Comparison of ENCODE assay signal across 12 cellular contexts in genomic region chr16:68736561-68736960, GRCh38. TPM values are rescaled to one million over a fixed set of nuclear protein-coding genes. Genes with fewer than 3 reads are reported as not detected.
DNase-seq lines count a peak whose midpoint lies in the region; ATAC-seq and TF ChIP-seq lines count a peak whose summit lies in the region.
"Had no signal": no experiment of that assay in that cellular context is flagged by ENCODE, and none has a peak within 500 bp of the region (broad histone marks: within the 10 kb centered on the region; RNA-seq: fewer than 3 reads in every experiment).

No MANE protein-coding gene starts in this region.

- H3K4me3 ChIP-seq in hepatocyte = no peak overlapping the region
- no peak overlapping the region for H3K4me3 ChIP-seq in psoas muscle
- H3K4me3 ChIP-seq: HAP-1 had no signal

- no peaks in the 10 kb centered on the region for H3K9me2 ChIP-seq in hepatocyte (replicated peaks; ENCODE audit: insufficient read depth)

- H3K27ac ChIP-seq in hepatocyte = no peak overlapping the region
- no peak overlapping the region for H3K27ac ChIP-seq in psoas muscle

- no peak for TF ChIP-seq CTCF in hepatocyte (IDR thresholded peaks at IDR 0.05; ENCODE audit: poor library complexity)
- TF ChIP-seq CTCF in psoas muscle (IDR thresholded peaks at IDR 0.05) = no peak

- H3K27ac Mint-ChIP-seq in activated CD4-positive, alpha-beta memory T cell treated with anti-CD3 and anti-CD28 coated beads for 36 hours = no peak overlapping the region
- H3K27ac Mint-ChIP-seq in activated CD4-positive, alpha-beta memory T cell treated with anti-CD3 and anti-CD28 coated beads, Interleukin-2, amount 10 ng/mL, durations not matched to agents 7 days and 5 days = no peak overlapping the region
- H3K27ac Mint-ChIP-seq in activated CD8-positive, alpha-beta T cell treated with anti-CD3 and anti-CD28 coated beads, Interleukin-2, amount 10 ng/mL, durations not matched to agents 7 days and 5 days = no peak overlapping the region
- H3K27ac Mint-ChIP-seq in stimulated activated effector memory CD8-positive, alpha-beta T cell treated with anti-CD3 and anti-CD28 coated beads, Interleukin-12 subunit alpha, Interleukin-12 subunit beta, amount 100 ng/mL, for 72 hours = no peak overlapping the region

- POLR2A ChIA-PET in activated CD4-positive, alpha-beta memory T cell treated with anti-CD3 and anti-CD28 coated beads for 36 hours (lab: Charles Lee) = no interaction called here
- POLR2A ChIA-PET in activated CD4-positive, alpha-beta memory T cell treated with anti-CD3 and anti-CD28 coated beads, Interleukin-2, amount 10 ng/mL, durations not matched to agents 7 days and 5 days (lab: Charles Lee) = no interaction called here
- POLR2A ChIA-PET in activated CD8-positive, alpha-beta T cell treated with anti-CD3 and anti-CD28 coated beads, Interleukin-2, amount 10 ng/mL, durations not matched to agents 7 days and 5 days (lab: Charles Lee) = no interaction called here

- intact Hi-C loops in activated CD4-positive, alpha-beta memory T cell treated with anti-CD3 and anti-CD28 coated beads for 36 hours (cut with micrococcal nuclease) = loop anchor here (5.0 kb wide), 1 partner anchor 34 kb away; no protein-coding TSS in a partner anchor
- intact Hi-C loops in psoas muscle (cut with DNase I) = no loop called here

- H3K9me3 Mint-ChIP-seq in activated CD4-positive, alpha-beta memory T cell treated with anti-CD3 and anti-CD28 coated beads for 36 hours = no peaks in the 10 kb centered on the region
- H3K9me3 Mint-ChIP-seq in activated CD4-positive, alpha-beta memory T cell treated with anti-CD3 and anti-CD28 coated beads, Interleukin-2, amount 10 ng/mL, durations not matched to agents 7 days and 5 days = no peaks in the 10 kb centered on the region
- H3K9me3 Mint-ChIP-seq in activated CD8-positive, alpha-beta T cell treated with anti-CD3 and anti-CD28 coated beads, Interleukin-2, amount 10 ng/mL, durations not matched to agents 7 days and 5 days (ENCODE audit: insufficient read depth) = no peaks in the 10 kb centered on the region
- no peaks in the 10 kb centered on the region for H3K9me3 Mint-ChIP-seq in stimulated activated effector memory CD8-positive, alpha-beta T cell treated with anti-CD3 and anti-CD28 coated beads, Interleukin-12 subunit alpha, Interleukin-12 subunit beta, amount 100 ng/mL, for 72 hours

- H3K36me3 ChIP-seq in hepatocyte (replicated peaks; ENCODE audit: insufficient read depth, low read depth) (no peaks in the 10 kb centered on the region), psoas muscle (ENCODE audit: insufficient read depth in 1 of 2, low read depth in 1 of 2) (no peaks in the 10 kb centered on the region)
- H3K36me3 ChIP-seq: HAP-1 had no signal

- peak overlapping the region; percentile 63 for H3K4me3 Mint-ChIP-seq in activated CD4-positive, alpha-beta memory T cell treated with anti-CD3 and anti-CD28 coated beads for 36 hours
- H3K4me3 Mint-ChIP-seq in activated CD4-positive, alpha-beta memory T cell treated with anti-CD3 and anti-CD28 coated beads, Interleukin-2, amount 10 ng/mL, durations not matched to agents 7 days and 5 days = no peak overlapping the region
- H3K4me3 Mint-ChIP-seq in activated CD8-positive, alpha-beta T cell treated with anti-CD3 and anti-CD28 coated beads, Interleukin-2, amount 10 ng/mL, durations not matched to agents 7 days and 5 days = peak overlapping the region; percentile 12
- H3K4me3 Mint-ChIP-seq in stimulated activated effector memory CD8-positive, alpha-beta T cell treated with anti-CD3 and anti-CD28 coated beads, Interleukin-12 subunit alpha, Interleukin-12 subunit beta, amount 100 ng/mL, for 72 hours = peak overlapping the region; percentile 40

- H4K20me1 ChIP-seq in hepatocyte (ENCODE audit: insufficient read depth, poor library complexity, severe bottlenecking) = no peaks in the 10 kb centered on the region

- peaks cover 12% of the 10 kb centered on the region for H3K4me1 Mint-ChIP-seq in activated CD4-positive, alpha-beta memory T cell treated with anti-CD3 and anti-CD28 coated beads for 36 hours (ENCODE audit: low read depth)
- H3K4me1 Mint-ChIP-seq in activated CD4-positive, alpha-beta memory T cell treated with anti-CD3 and anti-CD28 coated beads, Interleukin-2, amount 10 ng/mL, durations not matched to agents 7 days and 5 days = peaks cover 5% of the 10 kb centered on the region
- peaks cover 5% of the 10 kb centered on the region for H3K4me1 Mint-ChIP-seq in activated CD8-positive, alpha-beta T cell treated with anti-CD3 and anti-CD28 coated beads, Interleukin-2, amount 10 ng/mL, durations not matched to agents 7 days and 5 days (ENCODE audit: low read depth)
- peaks cover 12% of the 10 kb centered on the region for H3K4me1 Mint-ChIP-seq in stimulated activated effector memory CD8-positive, alpha-beta T cell treated with anti-CD3 and anti-CD28 coated beads, Interleukin-12 subunit alpha, Interleukin-12 subunit beta, amount 100 ng/mL, for 72 hours

- H3K4me1 ChIP-seq in hepatocyte (ENCODE audit: insufficient read depth) = peaks cover 26% of the 10 kb centered on the region
- no peaks in the 10 kb centered on the region for H3K4me1 ChIP-seq in psoas muscle

- DNase-seq in activated CD4-positive, alpha-beta memory T cell treated with anti-CD3 and anti-CD28 coated beads for 36 hours = no peak
- DNase-seq in activated CD4-positive, alpha-beta memory T cell treated with anti-CD3 and anti-CD28 coated beads, Interleukin-2, amount 10 ng/mL, durations not matched to agents 7 days and 5 days = no peak
- no peak for DNase-seq in activated CD8-positive, alpha-beta T cell treated with anti-CD3 and anti-CD28 coated beads, Interleukin-2, amount 10 ng/mL, durations not matched to agents 7 days and 5 days
- no peak for DNase-seq in hepatocyte (ENCODE audit: low spot score)
- no peak for DNase-seq in stimulated activated effector memory CD8-positive, alpha-beta T cell treated with anti-CD3 and anti-CD28 coated beads, Interleukin-12 subunit alpha, Interleukin-12 subunit beta, amount 100 ng/mL, for 72 hours (ENCODE audit: low spot score in 2 of 2)
- no peak for DNase-seq in GF-D8 (lab: John Stamatoyannopoulos, UW)
- DNase-seq in psoas muscle = no peak
- no peak for DNase-seq in NCI-H1694 (lab: John Stamatoyannopoulos, UW)
- DNase-seq: IMR-90 had no signal

- CTCF ChIA-PET in activated CD4-positive, alpha-beta memory T cell treated with anti-CD3 and anti-CD28 coated beads for 36 hours (lab: Charles Lee) = interaction anchor here (0.6 kb wide), 1 partner anchor 146 kb away, joined by 3 read pairs; no protein-coding TSS in a partner anchor
- CTCF ChIA-PET in activated CD4-positive, alpha-beta memory T cell treated with anti-CD3 and anti-CD28 coated beads, Interleukin-2, amount 10 ng/mL, durations not matched to agents 7 days and 5 days (lab: Charles Lee) = no interaction called here
- CTCF ChIA-PET in activated CD8-positive, alpha-beta T cell treated with anti-CD3 and anti-CD28 coated beads, Interleukin-2, amount 10 ng/mL, durations not matched to agents 7 days and 5 days (lab: Charles Lee) = no interaction called here

- no peaks in the 10 kb centered on the region for H3K36me3 Mint-ChIP-seq in activated CD4-positive, alpha-beta memory T cell treated with anti-CD3 and anti-CD28 coated beads for 36 hours
- H3K36me3 Mint-ChIP-seq in activated CD4-positive, alpha-beta memory T cell treated with anti-CD3 and anti-CD28 coated beads, Interleukin-2, amount 10 ng/mL, durations not matched to agents 7 days and 5 days (ENCODE audit: low read depth) = no peaks in the 10 kb centered on the region
- peaks cover 2% of the 10 kb centered on the region for H3K36me3 Mint-ChIP-seq in activated CD8-positive, alpha-beta T cell treated with anti-CD3 and anti-CD28 coated beads, Interleukin-2, amount 10 ng/mL, durations not matched to agents 7 days and 5 days (ENCODE audit: low read depth)
- H3K36me3 Mint-ChIP-seq in stimulated activated effector memory CD8-positive, alpha-beta T cell treated with anti-CD3 and anti-CD28 coated beads, Interleukin-12 subunit alpha, Interleukin-12 subunit beta, amount 100 ng/mL, for 72 hours = no peaks in the 10 kb centered on the region

- H3K27me3 ChIP-seq in hepatocyte = no peaks in the 10 kb centered on the region
- peaks cover 0 to 45% (median 18%) of the 10 kb centered on the region in 3 donors for H3K27me3 ChIP-seq in psoas muscle (ENCODE audit: insufficient read depth in 3 of 3, low read length in 2 of 3)

- H3K27me3 Mint-ChIP-seq in activated CD4-positive, alpha-beta memory T cell treated with anti-CD3 and anti-CD28 coated beads for 36 hours = peaks cover 26% of the 10 kb centered on the region
- H3K27me3 Mint-ChIP-seq in activated CD4-positive, alpha-beta memory T cell treated with anti-CD3 and anti-CD28 coated beads, Interleukin-2, amount 10 ng/mL, durations not matched to agents 7 days and 5 days = peaks cover 28% of the 10 kb centered on the region
- peaks cover 32% of the 10 kb centered on the region for H3K27me3 Mint-ChIP-seq in activated CD8-positive, alpha-beta T cell treated with anti-CD3 and anti-CD28 coated beads, Interleukin-2, amount 10 ng/mL, durations not matched to agents 7 days and 5 days (ENCODE audit: low read depth)

- no peak overlapping the region for H2AFZ ChIP-seq in hepatocyte

- peaks cover 21% of the 10 kb centered on the region for H3K79me2 ChIP-seq in hepatocyte

- 92% methylated on average over 12 of the region's 12 CpGs for WGBS in hepatocyte (ENCODE audit: low lambda C conversion rate, missing lambda C conversion rate)
- WGBS in psoas muscle, 3 donors = 88 to 90% (median 89%) methylated on average over 12 of the region's 12 CpGs

- H3K4me2 ChIP-seq in hepatocyte = peak overlapping the region; percentile 86

- H3K9me3 ChIP-seq in hepatocyte (ENCODE audit: low read depth) (no peaks in the 10 kb centered on the region), psoas muscle (no peaks in the 10 kb centered on the region)
- H3K9me3 ChIP-seq: HAP-1, mucosa of descending colon had no signal

- no peak for ATAC-seq in activated CD8-positive, alpha-beta T cell treated with anti-CD3 and anti-CD28 coated beads, Interleukin-2, amount 10 ng/mL, durations not matched to agents 7 days and 5 days
- ATAC-seq in stimulated activated effector memory CD8-positive, alpha-beta T cell treated with anti-CD3 and anti-CD28 coated beads, Interleukin-12 subunit alpha, Interleukin-12 subunit beta, amount 100 ng/mL, for 72 hours = no peak
- no peak for ATAC-seq in psoas muscle

RNA-seq across cellular contexts. Expression of gene CDH1, which starts 0.5 kb away (rescaled TPM):
- total RNA-seq in activated CD4-positive, alpha-beta memory T cell treated with anti-CD3 and anti-CD28 coated beads for 36 hours = 1 to 10 TPM; 2.4 to 3.1 TPM
- total RNA-seq in activated CD4-positive, alpha-beta memory T cell treated with anti-CD3 and anti-CD28 coated beads, Interleukin-2, amount 10 ng/mL, durations not matched to agents 7 days and 5 days = under 1 TPM; 0.18 to 0.20 TPM
- total RNA-seq in activated CD8-positive, alpha-beta T cell treated with anti-CD3 and anti-CD28 coated beads, Interleukin-2, amount 10 ng/mL, durations not matched to agents 7 days and 5 days = not detected
- total RNA-seq in hepatocyte = 190 and 193 TPM in 2 replicates
- polyA plus RNA-seq in hepatocyte = 105 and 131 TPM in 2 replicates
- total RNA-seq in psoas muscle = under 1 TPM in 2 of 4 donors, not detected in 2; 0.24 to 0.63 TPM
- under 1 TPM; 0.04 to 0.09 (median 0.06) TPM for polyA plus RNA-seq in psoas muscle
- total RNA-seq: NCI-H460 had no signal
- polyA plus RNA-seq: IMR-90 had no signal

Comparison
In these comparisons a context has a peak if more than half of its experiments do, and no peak if none do; other contexts are left out.
1. RNA of gene CDH1, which starts 0.5 kb away (total RNA-seq): 190 to 193 TPM in hepatocyte; 2.4 to 3.1 TPM in activated CD4-positive, alpha-beta memory T cell treated with anti-CD3 and anti-CD28 coated beads for 36 hours, 0.24 to 0.63 TPM in psoas muscle, 0.18 to 0.20 TPM in activated CD4-positive, alpha-beta memory T cell treated with anti-CD3 and anti-CD28 coated beads, Interleukin-2, amount 10 ng/mL, durations not matched to agents 7 days and 5 days and not detected in activated CD8-positive, alpha-beta T cell treated with anti-CD3 and anti-CD28 coated beads, Interleukin-2, amount 10 ng/mL, durations not matched to agents 7 days and 5 days; every median in the first group is over 10 times any median in the second.